8 cellular contexts compared by ENCODE assay signal in the genomic region with DNA sequence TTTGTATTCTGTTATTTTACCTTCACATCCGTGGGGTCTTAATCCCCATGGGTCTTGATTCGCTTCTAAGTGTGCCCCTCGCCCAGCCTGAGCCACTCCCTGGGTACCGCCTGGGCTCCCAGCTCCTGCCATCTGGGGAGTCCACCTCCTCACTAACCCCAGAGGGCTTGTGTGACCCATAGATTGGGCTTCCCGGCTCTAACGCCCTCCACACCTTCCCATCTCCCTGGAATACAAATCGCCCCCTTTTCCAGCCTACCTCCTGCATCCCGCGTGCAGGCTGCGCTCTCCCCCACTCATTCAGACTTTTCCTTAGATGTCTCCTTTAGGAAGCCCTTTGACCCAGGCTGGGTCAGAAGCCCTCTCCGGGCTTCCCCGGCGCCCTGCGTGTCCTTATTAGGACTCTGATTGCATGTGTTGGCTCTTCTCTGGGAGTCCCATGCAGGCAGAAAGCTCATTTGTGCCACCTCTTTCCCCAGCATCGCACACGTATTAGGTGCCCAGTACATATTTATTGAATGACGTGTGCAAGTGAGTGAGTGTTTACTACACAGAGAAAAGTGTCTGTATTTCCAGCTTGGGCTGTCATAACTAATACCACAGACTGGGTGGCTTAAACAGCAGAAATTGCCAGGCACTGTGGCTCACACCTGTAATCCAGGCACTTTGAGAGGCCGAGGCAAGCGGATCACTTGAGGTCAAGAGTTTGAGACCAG. TPM values are rescaled to one million over a fixed set of nuclear protein-coding genes. Genes with fewer than 3 reads are reported as not detected.
DNase-seq lines count a peak whose midpoint lies in the region.

No MANE protein-coding gene starts in this region.

- peaks cover 6% of the 10 kb centered on the region for H3K36me3 ChIP-seq in iPS-15b (ENCODE audit: control insufficient read depth, insufficient read depth, low read length)
- peaks cover 0 to 5% of the 10 kb centered on the region in 2 donors for H3K36me3 ChIP-seq in stomach smooth muscle (ENCODE audit: control insufficient read depth in 2 of 2, insufficient read depth in 2 of 2, low read length in 2 of 2)

- H3K4me1 ChIP-seq in iPS-15b (ENCODE audit: control insufficient read depth, insufficient read depth, low read length) = no peaks in the 10 kb centered on the region
- H3K4me1 ChIP-seq in stomach smooth muscle (ENCODE audit: control insufficient read depth, insufficient read depth, low read length) = peaks cover 19% of the 10 kb centered on the region

- intact Hi-C loops in activated CD4-positive, alpha-beta T cell treated with anti-CD3 and anti-CD28 coated beads, Interleukin-2, amount 10 ng/mL, durations not matched to agents 24 days and 14 days (cut with micrococcal nuclease) = loop anchor here (2.0 kb wide), 2 partner anchors 15 to 61 kb away; no protein-coding TSS in a partner anchor
- intact Hi-C loops in activated CD4-positive, alpha-beta memory T cell treated with anti-CD3 and anti-CD28 coated beads for 36 hours (cut with micrococcal nuclease) = loop anchor here (5.0 kb wide), 2 partner anchors 141 to 219 kb away; a partner anchor contains a TSS

- H3K27me3 ChIP-seq in iPS-15b (ENCODE audit: control insufficient read depth, insufficient read depth, low read length) (no peaks in the 10 kb centered on the region), stomach smooth muscle (ENCODE audit: control insufficient read depth in 1 of 2, insufficient read depth in 2 of 2, low read length in 2 of 2) (no peaks in the 10 kb centered on the region)

- H3K4me3 ChIP-seq in iPS-15b (ENCODE audit: low read depth, low read length) (peak overlapping the region; percentile 70), stomach smooth muscle (ENCODE audit: low read length in 2 of 2) (peak overlapping the region; percentile 92 to 96)

- H3K4me1 Mint-ChIP-seq in activated CD4-positive, alpha-beta T cell treated with anti-CD3 and anti-CD28 coated beads, Interleukin-2, amount 10 ng/mL, durations not matched to agents 24 days and 14 days = peaks cover 18% of the 10 kb centered on the region
- peaks cover 30% of the 10 kb centered on the region for H3K4me1 Mint-ChIP-seq in activated CD4-positive, alpha-beta memory T cell treated with anti-CD3 and anti-CD28 coated beads for 36 hours (ENCODE audit: low read depth)

- H3K36me3 Mint-ChIP-seq in activated CD4-positive, alpha-beta T cell treated with anti-CD3 and anti-CD28 coated beads, Interleukin-2, amount 10 ng/mL, durations not matched to agents 24 days and 14 days (ENCODE audit: low read depth) = peaks cover 14% of the 10 kb centered on the region
- peaks cover 6% of the 10 kb centered on the region for H3K36me3 Mint-ChIP-seq in activated CD4-positive, alpha-beta memory T cell treated with anti-CD3 and anti-CD28 coated beads for 36 hours

- no peaks in the 10 kb centered on the region for H3K9me3 ChIP-seq in iPS-15b (ENCODE audit: control insufficient read depth, insufficient read depth, low read length)
- H3K9me3 ChIP-seq in stomach smooth muscle (ENCODE audit: control insufficient read depth in 2 of 2, low read length in 2 of 2) = no peaks in the 10 kb centered on the region

- H3K9ac ChIP-seq in iPS-15b (ENCODE audit: low read depth, low read length) (peak overlapping the region; percentile 77), stomach smooth muscle (ENCODE audit: low read length in 2 of 2) (peak overlapping the region; percentile 88 to 90)

- H3K27ac ChIP-seq in stomach smooth muscle (ENCODE audit: low read length) = peak overlapping the region; percentile 90

- peak overlapping the region; percentile 94 for H3K27ac Mint-ChIP-seq in activated CD4-positive, alpha-beta T cell treated with anti-CD3 and anti-CD28 coated beads, Interleukin-2, amount 10 ng/mL, durations not matched to agents 24 days and 14 days
- peak overlapping the region; percentile 92 for H3K27ac Mint-ChIP-seq in activated CD4-positive, alpha-beta memory T cell treated with anti-CD3 and anti-CD28 coated beads for 36 hours

- POLR2A ChIA-PET in activated CD4-positive, alpha-beta memory T cell treated with anti-CD3 and anti-CD28 coated beads for 36 hours (lab: Charles Lee) = interaction anchor here (1.0 to 6.8 kb wide), 7 partner anchors 9 to 89 kb away, joined by 3 to 93 read pairs (median 7); a partner anchor contains a TSS

- no peaks in the 10 kb centered on the region for H3K9me3 Mint-ChIP-seq in activated CD4-positive, alpha-beta T cell treated with anti-CD3 and anti-CD28 coated beads, Interleukin-2, amount 10 ng/mL, durations not matched to agents 24 days and 14 days
- H3K9me3 Mint-ChIP-seq in activated CD4-positive, alpha-beta memory T cell treated with anti-CD3 and anti-CD28 coated beads for 36 hours = no peaks in the 10 kb centered on the region

- DNase-seq in activated CD4-positive, alpha-beta T cell treated with anti-CD3 and anti-CD28 coated beads, Interleukin-2, amount 10 ng/mL, durations not matched to agents 24 days and 14 days = peak; percentile 66
- no peak for DNase-seq in activated CD4-positive, alpha-beta T cell treated with anti-CD3 and anti-CD28 coated beads, Interleukin-2, amount 50 U/mL, for 48 hours
- no peak for DNase-seq in activated CD4-positive, alpha-beta memory T cell treated with anti-CD3 and anti-CD28 coated beads for 36 hours
- DNase-seq in activated CD4-positive, alpha-beta T cell treated with anti-CD3 and anti-CD28 coated beads for 1 hour = no peak
- DNase-seq in COLO668 (lab: John Stamatoyannopoulos, UW; ENCODE audit: unreplicated experiment) = no peak
- no peak for DNase-seq in activated CD4-positive, alpha-beta T cell treated with anti-CD3 and anti-CD28 coated beads, Interleukin-2, amount 50 U/mL, for 4 hours

- H3K27me3 Mint-ChIP-seq in activated CD4-positive, alpha-beta T cell treated with anti-CD3 and anti-CD28 coated beads, Interleukin-2, amount 10 ng/mL, durations not matched to agents 24 days and 14 days = no peaks in the 10 kb centered on the region
- no peaks in the 10 kb centered on the region for H3K27me3 Mint-ChIP-seq in activated CD4-positive, alpha-beta memory T cell treated with anti-CD3 and anti-CD28 coated beads for 36 hours

- CTCF ChIA-PET in activated CD4-positive, alpha-beta memory T cell treated with anti-CD3 and anti-CD28 coated beads for 36 hours (lab: Charles Lee) = interaction anchor here (0.6 to 9.9 kb wide), 20 partner anchors 10 to 1089 kb away, joined by 3 to 289 read pairs (median 4); a partner anchor contains a TSS

- H3K4me3 Mint-ChIP-seq in activated CD4-positive, alpha-beta T cell treated with anti-CD3 and anti-CD28 coated beads, Interleukin-2, amount 10 ng/mL, durations not matched to agents 24 days and 14 days = peak overlapping the region; percentile 92
- peak overlapping the region; percentile 91 for H3K4me3 Mint-ChIP-seq in activated CD4-positive, alpha-beta memory T cell treated with anti-CD3 and anti-CD28 coated beads for 36 hours

RNA-seq across cellular contexts. Expression of a gene that starts 0.8 kb away (rescaled TPM):
- 126 and 136 TPM in 2 replicates for total RNA-seq in activated CD4-positive, alpha-beta T cell treated with anti-CD3 and anti-CD28 coated beads, Interleukin-2, amount 10 ng/mL, durations not matched to agents 24 days and 14 days
- total RNA-seq in activated CD4-positive, alpha-beta memory T cell treated with anti-CD3 and anti-CD28 coated beads for 36 hours = 100 to 1,000 TPM; 101 to 105 TPM

RNA-seq across cellular contexts. Expression of a gene that starts 33.3 kb away (rescaled TPM):
- total RNA-seq in activated CD4-positive, alpha-beta T cell treated with anti-CD3 and anti-CD28 coated beads, Interleukin-2, amount 10 ng/mL, durations not matched to agents 24 days and 14 days = 0.62 TPM in 1 of 2 replicates, not detected in the other
- total RNA-seq in activated CD4-positive, alpha-beta memory T cell treated with anti-CD3 and anti-CD28 coated beads for 36 hours = under 1 TPM in 1 of 2 experiments, not detected in 1; 0.24 TPM
